13 cellular contexts compared by ENCODE assay signal in the genomic region with DNA sequence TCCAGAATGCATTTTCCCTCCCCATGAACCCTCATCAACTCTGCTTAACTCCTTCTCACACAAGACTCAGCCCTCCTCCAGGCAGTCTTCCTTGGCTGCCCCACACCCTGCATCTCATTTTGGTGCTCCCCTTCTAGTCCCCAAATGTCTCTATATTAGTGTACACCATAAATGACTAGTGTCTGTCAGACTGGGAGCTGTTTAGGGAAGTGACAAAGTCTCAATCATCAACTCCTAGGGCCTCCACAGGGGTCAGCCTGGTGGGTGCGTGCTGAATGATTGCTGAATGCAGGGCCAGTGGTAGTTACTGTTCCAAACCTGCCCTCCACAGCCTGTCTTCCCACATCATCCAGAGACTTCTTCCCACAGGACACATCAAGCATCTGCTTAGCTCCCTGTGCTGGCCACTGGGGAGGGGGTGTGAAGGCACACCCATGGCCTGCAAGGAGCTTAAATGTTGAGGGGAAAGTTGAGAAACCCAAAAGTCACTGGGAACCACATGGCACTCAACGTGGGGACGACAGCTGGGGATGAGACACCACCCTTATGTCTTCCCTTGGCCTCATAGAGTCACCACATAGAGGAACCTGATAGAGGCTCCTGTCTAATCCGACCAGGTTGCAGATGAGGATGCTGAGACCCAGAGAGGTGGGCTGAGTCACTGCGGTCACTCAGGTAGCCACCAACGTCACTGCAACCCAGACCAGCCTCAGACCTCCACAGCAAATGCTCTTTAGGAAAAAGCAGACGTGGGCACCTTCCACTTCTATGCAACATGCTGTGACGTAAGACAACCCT.
DNase-seq lines count a peak whose midpoint lies in the region; ATAC-seq and TF ChIP-seq lines count a peak whose summit lies in the region.
"Had no signal": no experiment of that assay in that cellular context is flagged by ENCODE, and none has a peak within 500 bp of the region (broad histone marks: within the 10 kb centered on the region; RNA-seq: fewer than 3 reads in every experiment).

No MANE protein-coding gene starts in this region.

- no peaks in the 10 kb centered on the region for H3K9me3 ChIP-seq in trophoblast cell (ENCODE audit: insufficient read depth, low read depth, low read length)
- H3K9me3 ChIP-seq in upper lobe of left lung: no peaks in the 10 kb centered on the region
- H3K9me3 ChIP-seq: A549 had no signal

- no CpG with 5 or more reads among the region's 8 CpGs for WGBS in trophoblast cell (ENCODE audit: extremely low coverage, insufficient coverage, insufficient read length)
- 67 to 76% methylated on average over 7 to 8 of the region's 8 CpGs for WGBS in upper lobe of left lung, 2 donors

- no peak for TF ChIP-seq CTCF in upper lobe of left lung (IDR thresholded peaks at IDR 0.05)

- H3K14ac ChIP-seq in trophoblast cell (ENCODE audit: low read length): no peak overlapping the region

- no peak overlapping the region for H3K18ac ChIP-seq in trophoblast cell (ENCODE audit: low read length)

- no peak overlapping the region for H2BK12ac ChIP-seq in trophoblast cell (ENCODE audit: low read length)

- H3K4ac ChIP-seq in trophoblast cell (ENCODE audit: low read depth, low read length): no peak overlapping the region

- H3K4me3 ChIP-seq in trophoblast cell (ENCODE audit: low read depth, low read length) (peak overlapping the region; percentile 9), upper lobe of left lung (no peak overlapping the region)
- H3K4me3 ChIP-seq: A549 had no signal

- no peak for TF ChIP-seq EP300 in upper lobe of left lung (IDR thresholded peaks at IDR 0.05)

- H3K9ac ChIP-seq in trophoblast cell (ENCODE audit: low read length): no peak overlapping the region

- no peaks in the 10 kb centered on the region for H3K36me3 ChIP-seq in trophoblast cell (ENCODE audit: control insufficient read depth in 1 of 2, insufficient read depth in 2 of 2, low read length in 2 of 2)
- H3K36me3 ChIP-seq in upper lobe of left lung: no peaks in the 10 kb centered on the region

- no peak overlapping the region for H2BK5ac ChIP-seq in trophoblast cell (ENCODE audit: low read depth, low read length, poor library complexity)

- H3K27me3 ChIP-seq in trophoblast cell (ENCODE audit: insufficient read depth, low read length): no peaks in the 10 kb centered on the region
- no peaks in the 10 kb centered on the region for H3K27me3 ChIP-seq in upper lobe of left lung

- H4K8ac ChIP-seq in trophoblast cell (ENCODE audit: low read depth, low read length): no peak overlapping the region

- H4K12ac ChIP-seq in trophoblast cell (ENCODE audit: low read depth, low read length): no peak overlapping the region

- peak; percentile 29 for ATAC-seq in HG02642 (IDR thresholded peaks at IDR 0.05; ENCODE audit: poor library complexity, unreplicated experiment)
- no peak for ATAC-seq in upper lobe of left lung (ENCODE audit: low FRiP score in 2 of 2)
- ATAC-seq: A549 had no signal

- no peak for TF ChIP-seq POLR2A in upper lobe of left lung (IDR thresholded peaks at IDR 0.05)

- no peak overlapping the region for H3K27ac Mint-ChIP-seq in T-helper 1 cell treated with Interleukin-12 subunit alpha and Interleukin-12 subunit beta and Interleukin-4 antibody, amounts not matched to agents 30 μg/mL and 1 μg/mL, for 36 hours
- H3K27ac Mint-ChIP-seq in activated T-cell treated with anti-CD3 and anti-CD28 coated beads, Interleukin-2, amount 50 U/mL, for 24 hours: peak overlapping the region; percentile 93

- in situ Hi-C loops in G401 (cut with HindIII; ENCODE audit: low sequenced_read_pairs): no loop called here

- H2AK5ac ChIP-seq in trophoblast cell (ENCODE audit: low read length): no peak overlapping the region

- H2AFZ ChIP-seq in trophoblast cell (ENCODE audit: insufficient read depth, low read length, poor library complexity): no peak overlapping the region

- no peak overlapping the region for H3K4me2 ChIP-seq in trophoblast cell (ENCODE audit: low read length)
- H3K4me2 ChIP-seq: A549 had no signal

- H3K79me1 ChIP-seq in trophoblast cell (ENCODE audit: low read length): no peaks in the 10 kb centered on the region

- H3K36me3 Mint-ChIP-seq in T-helper 1 cell treated with Interleukin-12 subunit alpha and Interleukin-12 subunit beta and Interleukin-4 antibody, amounts not matched to agents 30 μg/mL and 1 μg/mL, for 36 hours (ENCODE audit: low read depth): peaks cover 1% of the 10 kb centered on the region
- no peaks in the 10 kb centered on the region for H3K36me3 Mint-ChIP-seq in activated T-cell treated with anti-CD3 and anti-CD28 coated beads, Interleukin-2, amount 50 U/mL, for 24 hours (ENCODE audit: low read depth)

- H3K9me3 Mint-ChIP-seq in T-helper 1 cell treated with Interleukin-12 subunit alpha and Interleukin-12 subunit beta and Interleukin-4 antibody, amounts not matched to agents 30 μg/mL and 1 μg/mL, for 36 hours: no peaks in the 10 kb centered on the region
- no peaks in the 10 kb centered on the region for H3K9me3 Mint-ChIP-seq in activated T-cell treated with anti-CD3 and anti-CD28 coated beads, Interleukin-2, amount 50 U/mL, for 24 hours

- H3K4me3 Mint-ChIP-seq in T-helper 1 cell treated with Interleukin-12 subunit alpha and Interleukin-12 subunit beta and Interleukin-4 antibody, amounts not matched to agents 30 μg/mL and 1 μg/mL, for 36 hours: peak overlapping the region; percentile 2
- peak overlapping the region; percentile 18 for H3K4me3 Mint-ChIP-seq in activated T-cell treated with anti-CD3 and anti-CD28 coated beads, Interleukin-2, amount 50 U/mL, for 24 hours

- H3K4me1 ChIP-seq in trophoblast cell (ENCODE audit: control insufficient read depth in 1 of 2, insufficient read depth in 2 of 2, low read length in 2 of 2) (no peaks in the 10 kb centered on the region), upper lobe of left lung (peaks cover 10 to 19% (median 14%) of the 10 kb centered on the region in 4 donors)
- H3K4me1 ChIP-seq: A549 had no signal

- no peak overlapping the region for H4K91ac ChIP-seq in trophoblast cell (ENCODE audit: low read depth, low read length)

- H3K27ac ChIP-seq in trophoblast cell (ENCODE audit: low read depth, low read length) (no peak overlapping the region), upper lobe of left lung (no peak overlapping the region)
- H3K27ac ChIP-seq: A549 had no signal

- no peak overlapping the region for H2BK120ac ChIP-seq in trophoblast cell (ENCODE audit: insufficient read depth, low read length, poor library complexity)

- H3K23ac ChIP-seq in trophoblast cell (ENCODE audit: low read length): no peak overlapping the region

- H3K4me1 Mint-ChIP-seq in T-helper 1 cell treated with Interleukin-12 subunit alpha and Interleukin-12 subunit beta and Interleukin-4 antibody, amounts not matched to agents 30 μg/mL and 1 μg/mL, for 36 hours (ENCODE audit: low read depth): peaks cover 49% of the 10 kb centered on the region
- H3K4me1 Mint-ChIP-seq in activated T-cell treated with anti-CD3 and anti-CD28 coated beads, Interleukin-2, amount 50 U/mL, for 24 hours (ENCODE audit: low read depth): peaks cover 66% of the 10 kb centered on the region

- DNase-seq in T-helper 1 cell (no peak), trophoblast cell (no peak), upper lobe of left lung (no peak), G401 (ENCODE audit: low spot score) (no peak)
- peak; percentile 43 for DNase-seq in activated T-cell treated with anti-CD3 and anti-CD28 coated beads, Interleukin-2, amount 50 U/mL, for 24 hours
- DNase-seq in stimulated activated naive CD4-positive, alpha-beta T cell treated with Interleukin-2 at 50 U/mL for 16 hours (lab: John Stamatoyannopoulos, UW): no peak
- DNase-seq: amniotic stem cell, EL, HCEC 1CT, hippocampal formation had no signal

- H3K79me2 ChIP-seq in trophoblast cell (ENCODE audit: control insufficient read depth, insufficient read depth, low read length, poor library complexity): no peaks in the 10 kb centered on the region

- peaks cover 32% of the 10 kb centered on the region for H3K27me3 Mint-ChIP-seq in T-helper 1 cell treated with Interleukin-12 subunit alpha and Interleukin-12 subunit beta and Interleukin-4 antibody, amounts not matched to agents 30 μg/mL and 1 μg/mL, for 36 hours (ENCODE audit: low read depth)
- H3K27me3 Mint-ChIP-seq in activated T-cell treated with anti-CD3 and anti-CD28 coated beads, Interleukin-2, amount 50 U/mL, for 24 hours: no peaks in the 10 kb centered on the region
